ENCODE assay signal across 16 cellular contexts in the genomic region with DNA sequence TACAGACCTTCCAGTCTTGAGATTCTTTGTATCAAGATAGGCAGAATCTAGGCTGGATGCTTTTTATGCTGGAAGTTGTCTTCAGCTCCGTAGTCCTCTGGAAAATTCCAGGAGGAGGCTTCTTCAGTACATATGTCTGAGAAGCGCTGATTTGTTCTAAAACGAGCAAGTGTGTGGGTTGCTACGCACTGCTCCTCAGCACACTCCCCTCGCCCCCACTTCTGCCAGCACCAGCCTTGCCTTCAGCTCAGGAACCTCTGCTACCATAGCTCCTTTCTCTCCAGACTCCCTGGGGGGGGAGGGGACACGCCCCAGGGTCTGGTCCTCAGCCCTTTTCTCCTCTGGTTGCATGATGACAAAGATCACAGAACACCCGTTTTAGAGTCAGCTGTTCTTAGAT.
A peak's percentile ranks its signal among the peaks of the same experiment; 100 is the strongest.
DNase-seq lines count a peak whose midpoint lies in the region; ATAC-seq and TF ChIP-seq lines count a peak whose summit lies in the region.
"Had no signal": no experiment of that assay in that cellular context is flagged by ENCODE, and none has a peak within 500 bp of the region (broad histone marks: within the 10 kb centered on the region; RNA-seq: fewer than 3 reads in every experiment).

No MANE protein-coding gene starts in this region.

- no peaks in the 10 kb centered on the region for H3K36me3 ChIP-seq in GM23338 (ENCODE audit: insufficient read depth)

- no peaks in the 10 kb centered on the region for H3K36me3 Mint-ChIP-seq in GM23338 (ENCODE audit: low read depth)
- H3K36me3 Mint-ChIP-seq: CD4-positive, CD25-positive, alpha-beta regulatory T cell had no signal

- no peaks in the 10 kb centered on the region for H3K79me2 ChIP-seq in GM23338 (replicated peaks; ENCODE audit: insufficient read depth)

- 0 out of 2 replicates have a peak overlapping the region, but pooled peaks have one; percentile 14 for H2AFZ ChIP-seq in GM23338

- ATAC-seq in GM23338 (no peak), HG03565 (IDR thresholded peaks at IDR 0.05; ENCODE audit: unreplicated experiment) (no peak), HG03439 (IDR thresholded peaks at IDR 0.05; ENCODE audit: unreplicated experiment) (no peak), HG03108 (IDR thresholded peaks at IDR 0.05; ENCODE audit: unreplicated experiment) (no peak)

- H3K27ac ChIP-seq in GM23338 (ENCODE audit: low read depth) (no peak overlapping the region), cingulate gyrus (ENCODE audit: low read depth, low read length) (peak overlapping the region; percentile 78)
- H3K27ac ChIP-seq: BLaER1 treated with 17β-estradiol and CSF1 and Interleukin-3, amounts not matched to agents 10 nM and 100 nM; HL-60 had no signal

- DNase-seq in GM23338 (ENCODE audit: low spot score) = no peak
- DNase-seq in middle frontal gyrus (ENCODE audit: extremely low spot score, low spot score) = peak; percentile 39
- peak in 8 of 10 donors; percentile 51 to 95 (median 68) for DNase-seq in posterior cingulate gyrus
- DNase-seq in NCI-H1436 treated with DMSO at 0.1 percent for 48 hours (lab: John Stamatoyannopoulos, UW) = no peak
- DNase-seq: 8988T; AML-193; CD4-positive, CD25-positive, alpha-beta regulatory T cell; DMS53; GF-D8; H7 had no signal

- TF ChIP-seq CTCF in GM23338 (conservative IDR thresholded peaks at IDR 0.05; ENCODE audit: low read depth in 2 of 2) = no peak

- H3K9me2 ChIP-seq in GM23338 (ENCODE audit: insufficient read depth) = no peaks in the 10 kb centered on the region

- no peaks in the 10 kb centered on the region for H4K20me1 ChIP-seq in GM23338 (replicated peaks; ENCODE audit: insufficient read depth)
- H4K20me1 ChIP-seq: BLaER1 treated with 17β-estradiol and CSF1 and Interleukin-3, amounts not matched to agents 10 nM and 100 nM had no signal

- no peaks in the 10 kb centered on the region for H3F3A ChIP-seq in GM23338 (replicated peaks; ENCODE audit: low read depth)

- H3K27ac Mint-ChIP-seq in GM23338 = no peak overlapping the region
- H3K27ac Mint-ChIP-seq: CD4-positive, CD25-positive, alpha-beta regulatory T cell had no signal

- H3K4me3 ChIP-seq in GM23338 = no peak overlapping the region
- H3K4me3 ChIP-seq: BLaER1 treated with 17β-estradiol and CSF1 and Interleukin-3, amounts not matched to agents 10 nM and 100 nM had no signal

- no peaks in the 10 kb centered on the region for H3K4me1 ChIP-seq in GM23338 (ENCODE audit: insufficient read depth)
- H3K4me1 ChIP-seq: BLaER1 treated with 17β-estradiol and CSF1 and Interleukin-3, amounts not matched to agents 10 nM and 100 nM had no signal

- H3K4me1 Mint-ChIP-seq in GM23338 = no peaks in the 10 kb centered on the region
- H3K4me1 Mint-ChIP-seq: CD4-positive, CD25-positive, alpha-beta regulatory T cell had no signal

- no peak overlapping the region for H3K4me2 ChIP-seq in GM23338
- H3K4me2 ChIP-seq: BLaER1 treated with 17β-estradiol and CSF1 and Interleukin-3, amounts not matched to agents 10 nM and 100 nM had no signal

- peaks cover 4% of the 10 kb centered on the region; the same call in 2 of the 3 replicates for H3K9me3 Mint-ChIP-seq in GM23338
- H3K9me3 Mint-ChIP-seq: CD4-positive, CD25-positive, alpha-beta regulatory T cell had no signal

- no peak overlapping the region for H3K4me3 Mint-ChIP-seq in GM23338
- H3K4me3 Mint-ChIP-seq: CD4-positive, CD25-positive, alpha-beta regulatory T cell had no signal

- intact Hi-C loops in posterior cingulate gyrus (cut with DNase I) = no loop called here

- H3K27me3 ChIP-seq in GM23338 (ENCODE audit: insufficient read depth) = no peaks in the 10 kb centered on the region
- H3K27me3 ChIP-seq: BLaER1 treated with 17β-estradiol and CSF1 and Interleukin-3, amounts not matched to agents 10 nM and 100 nM had no signal

- no peaks in the 10 kb centered on the region for H3K27me3 Mint-ChIP-seq in GM23338 (ENCODE audit: insufficient read depth, low read depth, poor library complexity)

TF ChIP-seq in GM23338, 12 proteins besides CTCF, POLR2A, EP300 and RAD21 (continues in another document):
- TF ChIP-seq CREB1 (CRISPR knock-in tag; IDR thresholded peaks at IDR 0.05; ENCODE audit: low read depth) (no peak), NANOG (IDR thresholded peaks at IDR 0.05; ENCODE audit: borderline replicate concordance) (no peak), EZH2phosphoT487 (IDR thresholded peaks at IDR 0.05; ENCODE audit: unreplicated experiment) (no peak), POLR2AphosphoS5 (IDR thresholded peaks at IDR 0.05; ENCODE audit: low read depth) (no peak), ZNF114 (CRISPR knock-in tag; IDR thresholded peaks at IDR 0.05) (no peak), EZH2 (IDR thresholded peaks at IDR 0.05; ENCODE audit: low read depth, unreplicated experiment) (no peak), ZNF331 (CRISPR knock-in tag; IDR thresholded peaks at IDR 0.05; ENCODE audit: low read depth) (no peak)
- TF ChIP-seq, protein P1, sequence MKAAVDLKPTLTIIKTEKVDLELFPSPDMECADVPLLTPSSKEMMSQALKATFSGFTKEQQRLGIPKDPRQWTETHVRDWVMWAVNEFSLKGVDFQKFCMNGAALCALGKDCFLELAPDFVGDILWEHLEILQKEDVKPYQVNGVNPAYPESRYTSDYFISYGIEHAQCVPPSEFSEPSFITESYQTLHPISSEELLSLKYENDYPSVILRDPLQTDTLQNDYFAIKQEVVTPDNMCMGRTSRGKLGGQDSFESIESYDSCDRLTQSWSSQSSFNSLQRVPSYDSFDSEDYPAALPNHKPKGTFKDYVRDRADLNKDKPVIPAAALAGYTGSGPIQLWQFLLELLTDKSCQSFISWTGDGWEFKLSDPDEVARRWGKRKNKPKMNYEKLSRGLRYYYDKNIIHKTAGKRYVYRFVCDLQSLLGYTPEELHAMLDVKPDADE (IDR thresholded peaks at IDR 0.05) = no peak
- TF ChIP-seq, protein P2, sequence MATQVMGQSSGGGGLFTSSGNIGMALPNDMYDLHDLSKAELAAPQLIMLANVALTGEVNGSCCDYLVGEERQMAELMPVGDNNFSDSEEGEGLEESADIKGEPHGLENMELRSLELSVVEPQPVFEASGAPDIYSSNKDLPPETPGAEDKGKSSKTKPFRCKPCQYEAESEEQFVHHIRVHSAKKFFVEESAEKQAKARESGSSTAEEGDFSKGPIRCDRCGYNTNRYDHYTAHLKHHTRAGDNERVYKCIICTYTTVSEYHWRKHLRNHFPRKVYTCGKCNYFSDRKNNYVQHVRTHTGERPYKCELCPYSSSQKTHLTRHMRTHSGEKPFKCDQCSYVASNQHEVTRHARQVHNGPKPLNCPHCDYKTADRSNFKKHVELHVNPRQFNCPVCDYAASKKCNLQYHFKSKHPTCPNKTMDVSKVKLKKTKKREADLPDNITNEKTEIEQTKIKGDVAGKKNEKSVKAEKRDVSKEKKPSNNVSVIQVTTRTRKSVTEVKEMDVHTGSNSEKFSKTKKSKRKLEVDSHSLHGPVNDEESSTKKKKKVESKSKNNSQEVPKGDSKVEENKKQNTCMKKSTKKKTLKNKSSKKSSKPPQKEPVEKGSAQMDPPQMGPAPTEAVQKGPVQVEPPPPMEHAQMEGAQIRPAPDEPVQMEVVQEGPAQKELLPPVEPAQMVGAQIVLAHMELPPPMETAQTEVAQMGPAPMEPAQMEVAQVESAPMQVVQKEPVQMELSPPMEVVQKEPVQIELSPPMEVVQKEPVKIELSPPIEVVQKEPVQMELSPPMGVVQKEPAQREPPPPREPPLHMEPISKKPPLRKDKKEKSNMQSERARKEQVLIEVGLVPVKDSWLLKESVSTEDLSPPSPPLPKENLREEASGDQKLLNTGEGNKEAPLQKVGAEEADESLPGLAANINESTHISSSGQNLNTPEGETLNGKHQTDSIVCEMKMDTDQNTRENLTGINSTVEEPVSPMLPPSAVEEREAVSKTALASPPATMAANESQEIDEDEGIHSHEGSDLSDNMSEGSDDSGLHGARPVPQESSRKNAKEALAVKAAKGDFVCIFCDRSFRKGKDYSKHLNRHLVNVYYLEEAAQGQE (IDR thresholded peaks at IDR 0.05; ENCODE audit: unreplicated experiment) = no peak

Comparison
In these comparisons a context has a peak if more than half of its experiments do, and no peak if none do; other contexts are left out.
1. DNase-seq: peak in middle frontal gyrus (single experiment) and posterior cingulate gyrus (8 of 10); none in GM23338 (single experiment) and NCI-H1436 treated with DMSO at 0.1 percent for 48 hours (single experiment).